Comparison of ENCODE assay signal across 1 cellular context in genomic region chr7:3092468-3092867, GRCh38.
TF ChIP-seq lines count a peak whose summit lies in the region.

No MANE protein-coding gene starts in this region.

TF ChIP-seq in GM12878, 131 proteins besides CTCF, POLR2A, EP300 and RAD21 (continued from another document):
- TF ChIP-seq ZBTB11 (CRISPR knock-in tag; IDR thresholded peaks at IDR 0.05) (no peak), ZNF384 (IDR thresholded peaks at IDR 0.05; ENCODE audit: borderline replicate concordance, low read depth, low read length) (peak; percentile 78; the same call in 1 of the 2 replicates), MTA2 (IDR thresholded peaks at IDR 0.05; ENCODE audit: low read depth) (peak; percentile 27; the same call in 1 of the 2 replicates), TCF12 (IDR thresholded peaks at IDR 0.05; ENCODE audit: low read depth, low read length) (0 out of 2 replicates have a peak, but pooled peaks have one; percentile 20), CREM (IDR thresholded peaks at IDR 0.05; ENCODE audit: low read depth) (peak; percentile 93), EED (IDR thresholded peaks at IDR 0.05; ENCODE audit: low read depth) (peak; percentile 73), NFIC (IDR thresholded peaks at IDR 0.05; ENCODE audit: low read depth, low read length) (no peak), SRF (IDR thresholded peaks at IDR 0.05; ENCODE audit: low read depth in 2 of 2, low read length in 2 of 2) (no peak), USF2 (IDR thresholded peaks at IDR 0.05; ENCODE audit: borderline replicate concordance, low read depth, low read length) (no peak), NBN (IDR thresholded peaks at IDR 0.05) (no peak), ZNF24 (IDR thresholded peaks at IDR 0.05) (no peak), SP1 (IDR thresholded peaks at IDR 0.05; ENCODE audit: low read depth, low read length) (peak; percentile 48), MEF2B (IDR thresholded peaks at IDR 0.05; ENCODE audit: partially characterized antibody, poor library complexity, severe bottlenecking) (peak; percentile 30), MYC (IDR thresholded peaks at IDR 0.05; ENCODE audit: insufficient read depth, insufficient read length, insufficient replicate concordance, low read length, severe bottlenecking) (no peak), RUNX3 (IDR thresholded peaks at IDR 0.05; ENCODE audit: low read length) (peak; percentile 67), POU2F2 (IDR thresholded peaks at IDR 0.05; ENCODE audit: borderline replicate concordance, low read depth, low read length) (peak; percentile 25; the same call in 1 of the 3 replicates), IKZF2 (IDR thresholded peaks at IDR 0.05) (peak; percentile 20 to 41; a peak in 1 of 4 replicates), CBFB (IDR thresholded peaks at IDR 0.05; ENCODE audit: low read depth) (0 out of 2 replicates have a peak, but pooled peaks have one; percentile 22), PAX5 (IDR thresholded peaks at IDR 0.05; ENCODE audit: borderline replicate concordance, low read depth, low read length) (peak; percentile 42; the same call in 1 of the 2 replicates), YY1 (IDR thresholded peaks at IDR 0.05; ENCODE audit: low read depth, low read length) (0 out of 2 replicates have a peak, but pooled peaks have one; percentile 27)
